ENCODE assay signal across 15 cellular contexts in genomic region chr6:20455175-20456075, GRCh38. TPM values are rescaled to one million over a fixed set of nuclear protein-coding genes. Genes with fewer than 3 reads are reported as not detected.
DNase-seq lines count a peak whose midpoint lies in the region; ATAC-seq and TF ChIP-seq lines count a peak whose summit lies in the region.
"Had no signal": no experiment of that assay in that cellular context is flagged by ENCODE, and none has a peak within 500 bp of the region (broad histone marks: within the 10 kb centered on the region; RNA-seq: fewer than 3 reads in every experiment).

No MANE protein-coding gene starts in this region.

- H3K9ac ChIP-seq in PC-3 (ENCODE audit: low read length) = peak overlapping the region; percentile 7; the same call in 1 of the 2 replicates

- H3K36me3 ChIP-seq in PC-3 (ENCODE audit: low read depth, low read length) = peaks cover 7% of the 10 kb centered on the region; the same call in 1 of the 2 replicates
- H3K36me3 ChIP-seq: suprapubic skin had no signal

- H3K27ac ChIP-seq in PC-3 (ENCODE audit: low read length) = peak overlapping the region; percentile 71
- H3K27ac ChIP-seq: SJCRH30, suprapubic skin had no signal

- H3K79me2 ChIP-seq in PC-3 (ENCODE audit: low read length) = peaks cover 96% of the 10 kb centered on the region

- peak; percentile 88 for ATAC-seq in PC-3
- peak; percentile 42 for ATAC-seq in esophagus mucosa
- no peak for ATAC-seq in stimulated activated effector memory CD8-positive, alpha-beta T cell treated with anti-CD3 and anti-CD28 coated beads, Interleukin-12 subunit alpha, Interleukin-12 subunit beta, amount 100 ng/mL, for 72 hours
- no peak for ATAC-seq in HG02759 (IDR thresholded peaks at IDR 0.05; ENCODE audit: unreplicated experiment)
- ATAC-seq in GM21526 (IDR thresholded peaks at IDR 0.05; ENCODE audit: low FRiP score, unreplicated experiment) = no peak
- no peak for ATAC-seq in GM21381 (IDR thresholded peaks at IDR 0.05; ENCODE audit: unreplicated experiment)

- no peaks in the 10 kb centered on the region for H3K27me3 Mint-ChIP-seq in osteocyte (ENCODE audit: unreplicated experiment)

- no peaks in the 10 kb centered on the region for H3K9me2 ChIP-seq in PC-3 (replicated peaks; ENCODE audit: low read length)

- peaks cover 23% of the 10 kb centered on the region for H3K4me1 ChIP-seq in PC-3 (ENCODE audit: insufficient read depth, low read length)
- H3K4me1 ChIP-seq: SJCRH30 had no signal

- H3F3A ChIP-seq in PC-3 (ENCODE audit: low read length, unreplicated experiment) = peaks cover 7% of the 10 kb centered on the region

- BruUV-seq in PC-3 (replicated peaks; lab: Mats Ljungman, UMichigan) = no TSS peak

- no peak overlapping the region for H3K4me3 Mint-ChIP-seq in osteocyte (ENCODE audit: unreplicated experiment)
- H3K4me3 Mint-ChIP-seq in stimulated activated effector memory CD8-positive, alpha-beta T cell treated with anti-CD3 and anti-CD28 coated beads, Interleukin-12 subunit alpha, Interleukin-12 subunit beta, amount 100 ng/mL, for 72 hours = no peak overlapping the region

- peak; percentile 13 for DNase-seq in GM04504 (ENCODE audit: low read depth)
- peak; percentile 76 for DNase-seq in PC-3
- DNase-seq in osteocyte (ENCODE audit: extremely low spot score, unreplicated experiment) = no peak
- no peak for DNase-seq in stimulated activated effector memory CD8-positive, alpha-beta T cell treated with anti-CD3 and anti-CD28 coated beads, Interleukin-12 subunit alpha, Interleukin-12 subunit beta, amount 100 ng/mL, for 72 hours (ENCODE audit: low spot score in 2 of 2)
- DNase-seq: activated CD4-positive, alpha-beta T cell treated with anti-CD3 and anti-CD28 coated beads for 1 hour; activated effector memory CD4-positive, alpha-beta T cell treated with anti-CD3 and anti-CD28 coated beads, Interleukin-2, amount 50 U/mL, for 16 hours; NCI-H187; NCI-H82; retina; SJCRH30 had no signal

- peaks cover 11% of the 10 kb centered on the region; the same call in 1 of the 2 replicates for H4K20me1 ChIP-seq in PC-3 (ENCODE audit: low read length)

- CTCF ChIA-PET in PC-3 (lab: Charles Lee) = no interaction called here

- peaks cover 9% of the 10 kb centered on the region for H3K36me3 Mint-ChIP-seq in osteocyte (ENCODE audit: unreplicated experiment)
- H3K36me3 Mint-ChIP-seq in stimulated activated effector memory CD8-positive, alpha-beta T cell treated with anti-CD3 and anti-CD28 coated beads, Interleukin-12 subunit alpha, Interleukin-12 subunit beta, amount 100 ng/mL, for 72 hours = peaks cover 22% of the 10 kb centered on the region

- H3K9me3 ChIP-seq in PC-3 (ENCODE audit: low read length) = no peaks in the 10 kb centered on the region
- H3K9me3 ChIP-seq: SJCRH30, suprapubic skin had no signal

- H3K4me3 ChIP-seq in PC-3 (ENCODE audit: low read length) = no peak overlapping the region
- H3K4me3 ChIP-seq: SJCRH30, suprapubic skin had no signal

- intact Hi-C loops in PC-3 (cut with micrococcal nuclease) = loop anchor here (10.0 kb wide), 1 partner anchor 51 kb away; the partner anchor contains the start of gene E2F3

- no peaks in the 10 kb centered on the region for H3K27me3 ChIP-seq in PC-3 (ENCODE audit: low read length)
- H3K27me3 ChIP-seq: SJCRH30, suprapubic skin had no signal

- POLR2A ChIA-PET in PC-3 (lab: Charles Lee; ENCODE audit: unreplicated experiment) = no interaction called here

- TF ChIP-seq CTCF in PC-3 (conservative IDR thresholded peaks at IDR 0.05; ENCODE audit: low read depth, low read length) = no peak
- no peak for TF ChIP-seq CTCF in osteocyte (IDR thresholded peaks at IDR 0.05)

- H3K9me3 Mint-ChIP-seq in osteocyte (ENCODE audit: unreplicated experiment) = peaks cover 7% of the 10 kb centered on the region
- no peaks in the 10 kb centered on the region for H3K9me3 Mint-ChIP-seq in stimulated activated effector memory CD8-positive, alpha-beta T cell treated with anti-CD3 and anti-CD28 coated beads, Interleukin-12 subunit alpha, Interleukin-12 subunit beta, amount 100 ng/mL, for 72 hours

- H2AFZ ChIP-seq in PC-3 (ENCODE audit: low read length) = no peak overlapping the region

- peaks cover 19% of the 10 kb centered on the region for H3K4me1 Mint-ChIP-seq in osteocyte (ENCODE audit: unreplicated experiment)
- H3K4me1 Mint-ChIP-seq in stimulated activated effector memory CD8-positive, alpha-beta T cell treated with anti-CD3 and anti-CD28 coated beads, Interleukin-12 subunit alpha, Interleukin-12 subunit beta, amount 100 ng/mL, for 72 hours = peaks cover 31% of the 10 kb centered on the region

- H3K27ac Mint-ChIP-seq in osteocyte (ENCODE audit: unreplicated experiment) = peak overlapping the region; percentile 76
- H3K27ac Mint-ChIP-seq in stimulated activated effector memory CD8-positive, alpha-beta T cell treated with anti-CD3 and anti-CD28 coated beads, Interleukin-12 subunit alpha, Interleukin-12 subunit beta, amount 100 ng/mL, for 72 hours = no peak overlapping the region

- peak overlapping the region; percentile 35 for H3K4me2 ChIP-seq in PC-3 (ENCODE audit: low read length)

RNA-seq across cellular contexts. Expression of gene E2F3, which starts 53.7 kb away (rescaled TPM):
- total RNA-seq in PC-3 (2014; rRNA removed) (8.8 and 10.8 TPM in 2 replicates), esophagus mucosa (5.0 TPM), osteocyte (12.0 and 12.1 TPM in 2 replicates)

Comparison
In these comparisons a context has a peak if more than half of its experiments do, and no peak if none do; other contexts are left out.
1. DNase-seq: peak in GM04504 (single experiment) and PC-3 (single experiment); none in osteocyte (single experiment) and stimulated activated effector memory CD8-positive, alpha-beta T cell treated with anti-CD3 and anti-CD28 coated beads, Interleukin-12 subunit alpha, Interleukin-12 subunit beta, amount 100 ng/mL, for 72 hours (0 of 2).
2. ATAC-seq: peak in PC-3 (single experiment) and esophagus mucosa (single experiment); none in stimulated activated effector memory CD8-positive, alpha-beta T cell treated with anti-CD3 and anti-CD28 coated beads, Interleukin-12 subunit alpha, Interleukin-12 subunit beta, amount 100 ng/mL, for 72 hours (single experiment), HG02759 (single experiment), GM21526 (single experiment) and GM21381 (single experiment).